15 cellular contexts compared by ENCODE assay signal in the genomic region with DNA sequence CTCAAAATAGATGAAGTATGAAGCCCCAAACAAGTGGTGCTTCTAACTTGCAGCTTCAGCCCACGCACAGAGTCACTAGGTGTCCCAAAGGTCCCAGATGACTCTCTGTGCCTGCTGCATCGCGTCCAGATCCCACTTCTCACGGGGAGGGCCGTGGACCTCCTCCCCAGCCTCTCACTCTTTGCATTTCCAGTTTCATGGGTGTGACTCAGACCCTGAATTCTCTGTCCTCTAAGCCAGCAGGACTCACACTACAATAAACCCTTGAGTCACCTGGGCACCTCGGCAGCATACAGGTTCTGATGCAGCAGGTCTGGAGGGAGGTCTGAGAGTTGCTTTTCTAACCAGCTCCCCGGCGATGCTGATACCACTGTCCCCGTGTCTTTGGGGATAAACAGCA.
"Had no signal": no experiment of that assay in that cellular context is flagged by ENCODE, and none has a peak within 500 bp of the region (broad histone marks: within the 10 kb centered on the region; RNA-seq: fewer than 3 reads in every experiment).

No MANE protein-coding gene starts in this region.

- H3K4me1 Mint-ChIP-seq: activated CD4-positive, alpha-beta memory T cell treated with anti-CD3 and anti-CD28 coated beads, Interleukin-2, amount 10 ng/mL, durations not matched to agents 7 days and 5 days; naive B cell had no signal

- DNase-seq: activated CD4-positive, alpha-beta memory T cell treated with anti-CD3 and anti-CD28 coated beads, Interleukin-2, amount 10 ng/mL, durations not matched to agents 7 days and 5 days; activated CD8-positive, alpha-beta memory T cell treated with anti-CD3 and anti-CD28 coated beads, Interleukin-2, amount 50 U/mL, for 48 hours; activated naive CD4-positive, alpha-beta T cell treated with anti-CD3 and anti-CD28 coated beads for 36 hours; caudate nucleus; colonic mucosa; effector CD4-positive, alpha-beta T cell; hypothalamus; kidney glomerular epithelial cell; lower lobe of right lung; naive B cell; posterior cingulate gyrus; T1000 had no signal

- H3K4me1 ChIP-seq: colonic mucosa, lower lobe of right lung, tibial nerve had no signal

- H3K9me3 ChIP-seq: colonic mucosa, lower lobe of right lung, tibial nerve had no signal

- H3K4me3 Mint-ChIP-seq: activated CD4-positive, alpha-beta memory T cell treated with anti-CD3 and anti-CD28 coated beads, Interleukin-2, amount 10 ng/mL, durations not matched to agents 7 days and 5 days; activated naive CD4-positive, alpha-beta T cell treated with anti-CD3 and anti-CD28 coated beads for 36 hours; naive B cell had no signal

- H3K9me3 Mint-ChIP-seq: activated CD4-positive, alpha-beta memory T cell treated with anti-CD3 and anti-CD28 coated beads, Interleukin-2, amount 10 ng/mL, durations not matched to agents 7 days and 5 days; activated naive CD4-positive, alpha-beta T cell treated with anti-CD3 and anti-CD28 coated beads for 36 hours; naive B cell had no signal

- H3K27ac ChIP-seq: colonic mucosa, lower lobe of right lung, skin epidermis, tibial nerve, VCaP had no signal

- H3K36me3 ChIP-seq: colonic mucosa, lower lobe of right lung, tibial nerve had no signal

- H3K27ac Mint-ChIP-seq: activated CD4-positive, alpha-beta memory T cell treated with anti-CD3 and anti-CD28 coated beads, Interleukin-2, amount 10 ng/mL, durations not matched to agents 7 days and 5 days; activated naive CD4-positive, alpha-beta T cell treated with anti-CD3 and anti-CD28 coated beads for 36 hours; naive B cell had no signal

- ATAC-seq: lower lobe of right lung had no signal

- H3K4me3 ChIP-seq: colonic mucosa, lower lobe of right lung, skin epidermis, tibial nerve had no signal

- H3K27me3 ChIP-seq: colonic mucosa, tibial nerve had no signal

- H3K36me3 Mint-ChIP-seq: naive B cell had no signal
